In genomic region chr3:79598594-79598993, GRCh38 we compare ENCODE assay signal across 2 cellular contexts.
TF ChIP-seq lines count a peak whose summit lies in the region.

No MANE protein-coding gene starts in this region.

TF ChIP-seq in GM23338, 12 proteins besides CTCF, POLR2A, EP300 and RAD21:
- TF ChIP-seq ZNF462 (CRISPR knock-in tag; IDR thresholded peaks at IDR 0.05) (peak; percentile 79), EZH2phosphoT487 (IDR thresholded peaks at IDR 0.05; ENCODE audit: unreplicated experiment) (no peak), ZNF114 (CRISPR knock-in tag; IDR thresholded peaks at IDR 0.05) (0 out of 2 replicates have a peak, but pooled peaks have one; percentile 22)

TF ChIP-seq in WTC11, 78 proteins besides CTCF, POLR2A, EP300 and RAD21 (continued from another document):
- TF ChIP-seq USF2 (CRISPR knock-in tag; IDR thresholded peaks at IDR 0.05) (no peak), CREM (CRISPR knock-in tag; IDR thresholded peaks at IDR 0.05) (no peak), SP1 (CRISPR knock-in tag; conservative IDR thresholded peaks at IDR 0.05) (no peak), MLX (CRISPR knock-in tag; IDR thresholded peaks at IDR 0.05) (no peak), ZNF232 (CRISPR knock-in tag; IDR thresholded peaks at IDR 0.05) (no peak), ATF2 (CRISPR knock-in tag; IDR thresholded peaks at IDR 0.05; ENCODE audit: borderline replicate concordance, low read depth) (no peak), TP53 (CRISPR knock-in tag; IDR thresholded peaks at IDR 0.05) (no peak), E2F5 (CRISPR knock-in tag; IDR thresholded peaks at IDR 0.05) (no peak), ATF6 (CRISPR knock-in tag; IDR thresholded peaks at IDR 0.05) (no peak)
TF ChIP-seq in WTC11: peak in this region for 0.
